19 cellular contexts compared by ENCODE assay signal in genomic region chr6:19880066-19880465, GRCh38. TPM values are rescaled to one million over a fixed set of nuclear protein-coding genes. Genes with fewer than 3 reads are reported as not detected.
A peak's percentile ranks its signal among the peaks of the same experiment; 100 is the strongest.
DNase-seq lines count a peak whose midpoint lies in the region; TF ChIP-seq lines count a peak whose summit lies in the region.
"Had no signal": no experiment of that assay in that cellular context is flagged by ENCODE, and none has a peak within 500 bp of the region (broad histone marks: within the 10 kb centered on the region; RNA-seq: fewer than 3 reads in every experiment).

No MANE protein-coding gene starts in this region.

- peak; percentile 78 for DNase-seq in DMS153 (lab: John Stamatoyannopoulos, UW)
- DNase-seq in DMS53 (lab: John Stamatoyannopoulos, UW): peak; percentile 72
- DNase-seq in NCI-H2029 treated with DMSO at 0.1 percent for 48 hours (lab: John Stamatoyannopoulos, UW): peak; percentile 94
- peak; percentile 66 for DNase-seq in NCI-H69 (lab: John Stamatoyannopoulos, UW)
- DNase-seq in posterior cingulate gyrus: no peak
- DNase-seq in Peyer's patch: no peak
- no peak for DNase-seq in stimulated activated CD4-positive, alpha-beta T cell treated with anti-CD3 and anti-CD28 coated beads, Interleukin-2, amount 100 ng/mL, for 24 hours
- DNase-seq: AML-193, EL, MV-4-11, RPMI8226, SHP77 treated with DMSO at 0.1 percent for 48 hours, SK-N-SH, T-cell had no signal

- no peak overlapping the region for H3K4me3 ChIP-seq in Peyer's patch
- H3K4me3 ChIP-seq: GM12878, HAP-1 had no signal

- no peaks in the 10 kb centered on the region for H3K4me1 ChIP-seq in Peyer's patch
- H3K4me1 ChIP-seq: HAP-1 had no signal

- H3K36me3 ChIP-seq in Peyer's patch: no peaks in the 10 kb centered on the region
- H3K36me3 ChIP-seq: HAP-1 had no signal

- H3K9me3 ChIP-seq in Peyer's patch: no peaks in the 10 kb centered on the region
- H3K9me3 ChIP-seq: HAP-1, SK-N-SH had no signal

- H3K27ac ChIP-seq in Peyer's patch: no peak overlapping the region
- H3K27ac ChIP-seq: C4-2B, HL-60, KMS-11 had no signal

- TF ChIP-seq POLR2A in Peyer's patch (IDR thresholded peaks at IDR 0.05): no peak

- no peaks in the 10 kb centered on the region for H3K27me3 ChIP-seq in Peyer's patch

- intact Hi-C loops in posterior cingulate gyrus (cut with DNase I): no loop called here

- TF ChIP-seq CTCF in Peyer's patch (IDR thresholded peaks at IDR 0.05): no peak

RNA-seq across cellular contexts. Expression of gene ID4, which starts 42.9 kb away (rescaled TPM):
- 10 to 100 TPM in 1 of 4 donors, 1 to 10 TPM in 3; 2.8 to 12.3 (median 8.4) TPM for total RNA-seq in Peyer's patch
- total RNA-seq: GM12878, T-cell had no signal

Comparison
In these comparisons a context has a peak if more than half of its experiments do, and no peak if none do; other contexts are left out.
1. DNase-seq: peak in DMS153 (single experiment), DMS53 (single experiment), NCI-H2029 treated with DMSO at 0.1 percent for 48 hours (single experiment) and NCI-H69 (single experiment); none in posterior cingulate gyrus (0 of 10), Peyer's patch (0 of 3) and stimulated activated CD4-positive, alpha-beta T cell treated with anti-CD3 and anti-CD28 coated beads, Interleukin-2, amount 100 ng/mL, for 24 hours (0 of 2).